Comparison of ENCODE assay signal across 8 cellular contexts in the genomic region with DNA sequence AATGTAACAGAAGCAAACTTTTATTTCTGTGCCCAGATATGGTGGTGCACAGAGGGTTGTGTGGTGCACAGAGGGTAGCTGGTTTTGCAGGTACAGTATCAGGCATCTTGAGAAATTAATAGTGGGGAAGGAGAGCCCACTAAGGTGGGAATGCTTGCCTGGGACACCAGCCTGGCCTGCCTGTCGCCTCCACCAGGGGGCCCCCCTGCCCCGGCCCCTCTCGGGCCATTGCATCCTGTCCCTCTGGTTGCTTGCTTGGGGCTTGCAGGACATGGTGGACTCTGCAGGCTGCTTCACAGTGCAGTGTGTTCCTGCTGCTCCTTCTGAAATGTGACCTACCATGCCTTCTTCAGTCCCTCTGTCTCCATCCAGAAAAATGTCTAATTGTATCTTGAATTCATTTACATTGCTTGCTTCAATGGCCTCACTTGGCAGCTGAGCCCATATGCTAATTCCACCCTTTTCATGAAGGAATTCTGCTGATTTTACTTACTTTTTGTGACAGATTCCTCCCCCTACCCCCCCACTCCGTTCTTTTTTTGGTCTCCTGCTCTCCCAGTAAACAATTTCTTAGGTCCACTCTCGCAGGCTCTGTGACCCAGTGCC.
DNase-seq lines count a peak whose midpoint lies in the region; ATAC-seq and TF ChIP-seq lines count a peak whose summit lies in the region.
"Had no signal": no experiment of that assay in that cellular context is flagged by ENCODE, and none has a peak within 500 bp of the region (broad histone marks: within the 10 kb centered on the region; RNA-seq: fewer than 3 reads in every experiment).

No MANE protein-coding gene starts in this region.

- no peaks in the 10 kb centered on the region for H3K27me3 ChIP-seq in sigmoid colon
- H3K27me3 ChIP-seq: neutrophil had no signal

- peaks cover 3% of the 10 kb centered on the region for H3K9me3 Mint-ChIP-seq in activated T-cell treated with anti-CD3 and anti-CD28 coated beads, Interleukin-2, amount 50 U/mL, for 4 hours

- H3K4me3 Mint-ChIP-seq in activated T-cell treated with anti-CD3 and anti-CD28 coated beads, Interleukin-2, amount 50 U/mL, for 4 hours, result no peak overlapping the region

- DNase-seq in GM04504 (ENCODE audit: low read depth) (peak; percentile 2), LNCaP clone FGC (ENCODE audit: low read depth) (no peak), glomerular visceral epithelial cell (ENCODE audit: extremely low spot score) (peak; percentile 21), sigmoid colon (no peak)
- DNase-seq in activated T-cell treated with anti-CD3 and anti-CD28 coated beads, Interleukin-2, amount 50 U/mL, for 4 hours, result peak; percentile 21

- no peak overlapping the region for H3K27ac ChIP-seq in sigmoid colon
- H3K27ac ChIP-seq: neutrophil had no signal

- no peak for TF ChIP-seq EP300 in sigmoid colon (IDR thresholded peaks at IDR 0.05)

- TF ChIP-seq CTCF in LNCaP clone FGC (IDR thresholded peaks at IDR 0.05; ENCODE audit: control insufficient read depth, extremely low read depth, insufficient read depth) (peak; percentile 43), sigmoid colon (IDR thresholded peaks at IDR 0.05) (peak in 3 of 4 experiments; percentile 43 to 60 (median 55))

- TF ChIP-seq POLR2A in sigmoid colon (IDR thresholded peaks at IDR 0.05), result no peak

- no peaks in the 10 kb centered on the region for H3K36me3 ChIP-seq in sigmoid colon
- H3K36me3 ChIP-seq: neutrophil had no signal

- H3K4me3 ChIP-seq in LNCaP clone FGC (ENCODE audit: low read depth, low read length) (no peak overlapping the region), sigmoid colon (no peak overlapping the region)

- 69 to 74% methylated on average over 5 of the region's 5 CpGs for WGBS in sigmoid colon, 2 donors

- peaks cover 0 to 8% (median 2%) of the 10 kb centered on the region in 4 donors for H3K9me3 ChIP-seq in sigmoid colon

- H3K4me1 ChIP-seq in sigmoid colon, result peaks cover 0 to 7% (median 0%) of the 10 kb centered on the region in 4 donors

- peak; percentile 32 to 40 for ATAC-seq in activated T-cell treated with anti-CD3 and anti-CD28 coated beads, Interleukin-2, amount 50 U/mL, for 4 hours
- no peak for ATAC-seq in HG02884 (IDR thresholded peaks at IDR 0.05; ENCODE audit: unreplicated experiment)
- ATAC-seq in HG03439 (IDR thresholded peaks at IDR 0.05; ENCODE audit: unreplicated experiment), result no peak

- H3K27me3 Mint-ChIP-seq in activated T-cell treated with anti-CD3 and anti-CD28 coated beads, Interleukin-2, amount 50 U/mL, for 4 hours (ENCODE audit: low read depth), result no peaks in the 10 kb centered on the region

- H3K4me1 Mint-ChIP-seq in activated T-cell treated with anti-CD3 and anti-CD28 coated beads, Interleukin-2, amount 50 U/mL, for 4 hours (ENCODE audit: low read depth), result peaks cover 10% of the 10 kb centered on the region

- H3K36me3 Mint-ChIP-seq in activated T-cell treated with anti-CD3 and anti-CD28 coated beads, Interleukin-2, amount 50 U/mL, for 4 hours (ENCODE audit: insufficient read depth), result peaks cover 6% of the 10 kb centered on the region

- intact Hi-C loops in sigmoid colon (cut with DNase I), result no loop called here

Comparison
In these comparisons a context has a peak if more than half of its experiments do, and no peak if none do; other contexts are left out.
1. DNase-seq: peak in GM04504 (single experiment), activated T-cell treated with anti-CD3 and anti-CD28 coated beads, Interleukin-2, amount 50 U/mL, for 4 hours (single experiment) and glomerular visceral epithelial cell (single experiment); none in LNCaP clone FGC (single experiment) and sigmoid colon (single experiment).
2. ATAC-seq: peak in activated T-cell treated with anti-CD3 and anti-CD28 coated beads, Interleukin-2, amount 50 U/mL, for 4 hours (2 of 2); none in HG02884 (single experiment) and HG03439 (single experiment).